27 cellular contexts compared by ENCODE assay signal in the genomic region with DNA sequence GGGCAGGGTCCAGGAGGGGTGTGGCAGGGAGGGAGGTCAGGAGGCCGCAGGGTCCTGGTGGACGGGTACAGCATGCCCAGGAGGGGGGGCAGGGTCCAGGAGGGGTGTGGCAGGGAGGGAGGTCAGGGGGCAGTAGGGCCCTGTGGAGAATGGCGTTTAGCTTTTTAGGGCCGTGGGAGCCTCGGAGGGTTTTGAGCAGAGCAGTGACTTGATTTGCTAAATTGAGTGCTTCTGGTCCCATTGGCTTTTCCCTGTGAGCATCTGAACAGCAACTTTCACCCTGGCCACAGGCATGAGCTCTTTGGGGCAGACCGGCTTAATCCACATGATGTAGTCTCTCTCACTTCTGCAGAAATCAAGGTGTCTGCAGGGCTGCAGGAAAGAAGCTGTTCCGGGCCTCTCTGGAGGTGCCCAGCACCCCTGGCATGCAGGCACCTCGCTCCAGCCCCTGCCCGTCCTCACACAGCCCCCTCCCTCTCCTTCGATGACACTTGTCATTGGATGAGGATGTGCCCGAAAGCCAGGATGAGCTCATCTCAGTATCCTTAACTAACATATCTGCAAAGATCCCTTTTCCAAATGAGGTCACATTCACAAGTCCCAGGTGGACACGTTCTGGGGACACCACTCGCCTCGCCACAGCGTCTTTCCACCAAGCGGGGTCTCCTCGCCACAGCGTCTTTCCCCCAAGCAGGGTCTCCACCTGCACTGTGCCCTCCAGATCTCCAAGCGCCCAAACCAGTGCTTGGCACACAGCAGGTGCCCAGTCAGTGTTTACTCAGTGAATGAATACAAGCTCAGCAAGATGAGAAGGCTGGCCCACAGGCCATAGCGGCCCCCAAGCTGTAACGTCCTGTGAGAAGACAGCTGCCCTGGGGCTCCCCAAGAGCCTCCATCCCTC.
A peak's percentile ranks its signal among the peaks of the same experiment; 100 is the strongest.
DNase-seq lines count a peak whose midpoint lies in the region; ATAC-seq and TF ChIP-seq lines count a peak whose summit lies in the region.
"Had no signal": no experiment of that assay in that cellular context is flagged by ENCODE, and none has a peak within 500 bp of the region (broad histone marks: within the 10 kb centered on the region; RNA-seq: fewer than 3 reads in every experiment).

No MANE protein-coding gene starts in this region.

- H3K9ac ChIP-seq in endodermal cell (ENCODE audit: extremely low read depth, low read length, poor library complexity, severe bottlenecking): no peak overlapping the region
- H3K9ac ChIP-seq: SK-N-SH had no signal

- no peak for TF ChIP-seq POLR2A in sigmoid colon (IDR thresholded peaks at IDR 0.05)

- DNase-seq in GM23338 (ENCODE audit: low spot score): no peak
- DNase-seq in WERI-Rb-1: peak; percentile 0
- peak; percentile 29 for DNase-seq in endodermal cell
- peak; percentile 46 for DNase-seq in sigmoid colon
- DNase-seq in effector memory CD8-positive, alpha-beta T cell: no peak
- DNase-seq: AML-193, COR-L47, cortex of kidney, foreskin fibroblast, hippocampal formation, midbrain, NCI-H1436 treated with DMSO at 0.1 percent for 48 hours, NCI-H2227 treated with DMSO at 0.1 percent for 48 hours, retina, SK-N-SH had no signal

- H3K9me3 Mint-ChIP-seq in GM23338: no peaks in the 10 kb centered on the region
- H3K9me3 Mint-ChIP-seq in endodermal cell: no peaks in the 10 kb centered on the region
- no peaks in the 10 kb centered on the region for H3K9me3 Mint-ChIP-seq in effector memory CD8-positive, alpha-beta T cell
- H3K9me3 Mint-ChIP-seq: activated naive CD4-positive, alpha-beta T cell treated with anti-CD3 and anti-CD28 coated beads, Interleukin-2, amount 50 U/mL, for 24 hours; stimulated activated effector memory CD8-positive, alpha-beta T cell treated with anti-CD3 and anti-CD28 coated beads, Interleukin-12 subunit alpha, Interleukin-12 subunit beta, amount 100 ng/mL, for 72 hours; T-helper 2 cell treated with Interferon-gamma antibody and Interleukin-4, amounts not matched to agents 5 μg/mL and 100 μg/mL, for 36 hours had no signal

- no peaks in the 10 kb centered on the region for H4K20me1 ChIP-seq in GM23338 (replicated peaks; ENCODE audit: insufficient read depth)

- ATAC-seq in GM23338 (no peak), GM21367 (IDR thresholded peaks at IDR 0.05; ENCODE audit: unreplicated experiment) (no peak), HG03432 (IDR thresholded peaks at IDR 0.05; ENCODE audit: unreplicated experiment) (no peak)
- ATAC-seq in effector memory CD8-positive, alpha-beta T cell (replicated peaks): no peak
- ATAC-seq: activated CD4-positive, CD25-positive, alpha-beta regulatory T cell treated with anti-CD3 and anti-CD28 coated beads, Interleukin-2, amount 50 U/mL, for 24 hours; Panc1; stimulated activated effector memory CD8-positive, alpha-beta T cell treated with anti-CD3 and anti-CD28 coated beads, Interleukin-12 subunit alpha, Interleukin-12 subunit beta, amount 100 ng/mL, for 72 hours had no signal

- H3K27ac Mint-ChIP-seq in GM23338 (peak overlapping the region; percentile 50; the same call in 1 of the 2 replicates), endodermal cell (no peak overlapping the region)
- H3K27ac Mint-ChIP-seq in effector memory CD8-positive, alpha-beta T cell: no peak overlapping the region
- H3K27ac Mint-ChIP-seq: activated naive CD4-positive, alpha-beta T cell treated with anti-CD3 and anti-CD28 coated beads, Interleukin-2, amount 50 U/mL, for 24 hours; IgD-negative memory B cell; nephron; stimulated activated effector memory CD8-positive, alpha-beta T cell treated with anti-CD3 and anti-CD28 coated beads, Interleukin-12 subunit alpha, Interleukin-12 subunit beta, amount 100 ng/mL, for 72 hours; T-helper 2 cell treated with Interferon-gamma antibody and Interleukin-4, amounts not matched to agents 5 μg/mL and 100 μg/mL, for 36 hours had no signal

- H3K4me1 ChIP-seq in GM23338 (ENCODE audit: insufficient read depth): no peaks in the 10 kb centered on the region
- H3K4me1 ChIP-seq in endodermal cell (ENCODE audit: control insufficient read depth, insufficient read depth, low read length): no peaks in the 10 kb centered on the region
- H3K4me1 ChIP-seq in sigmoid colon: peaks cover 0 to 4% (median 4%) of the 10 kb centered on the region in 4 donors
- H3K4me1 ChIP-seq: tibial nerve had no signal

- H3K27me3 Mint-ChIP-seq in GM23338 (ENCODE audit: insufficient read depth, low read depth, poor library complexity): peaks cover 18% of the 10 kb centered on the region
- H3K27me3 Mint-ChIP-seq in endodermal cell (ENCODE audit: insufficient read depth): peaks cover 11% of the 10 kb centered on the region
- H3K27me3 Mint-ChIP-seq in effector memory CD8-positive, alpha-beta T cell: peaks cover 16 to 37% of the 10 kb centered on the region in 2 donors

- TF ChIP-seq EP300 in sigmoid colon (IDR thresholded peaks at IDR 0.05): no peak

- H2AFZ ChIP-seq in GM23338: no peak overlapping the region

- H3K27me3 ChIP-seq in GM23338 (ENCODE audit: insufficient read depth): no peaks in the 10 kb centered on the region
- H3K27me3 ChIP-seq in WERI-Rb-1 (ENCODE audit: insufficient read depth, low read depth, severe bottlenecking): no peaks in the 10 kb centered on the region
- no peaks in the 10 kb centered on the region for H3K27me3 ChIP-seq in endodermal cell (ENCODE audit: control insufficient read depth, insufficient read depth, low read length, poor library complexity, severe bottlenecking)
- H3K27me3 ChIP-seq in sigmoid colon: no peaks in the 10 kb centered on the region

- H3K4me1 Mint-ChIP-seq in GM23338: peaks cover 4% of the 10 kb centered on the region
- peaks cover 2% of the 10 kb centered on the region for H3K4me1 Mint-ChIP-seq in endodermal cell
- peaks cover 25 to 29% of the 10 kb centered on the region in 2 donors for H3K4me1 Mint-ChIP-seq in effector memory CD8-positive, alpha-beta T cell (ENCODE audit: low read depth in 2 of 2)
- H3K4me1 Mint-ChIP-seq: nephron had no signal

- no peaks in the 10 kb centered on the region for H3K36me3 Mint-ChIP-seq in GM23338 (ENCODE audit: low read depth)
- H3K36me3 Mint-ChIP-seq in endodermal cell (ENCODE audit: low read depth): no peaks in the 10 kb centered on the region
- H3K36me3 Mint-ChIP-seq in effector memory CD8-positive, alpha-beta T cell (ENCODE audit: insufficient read depth): no peaks in the 10 kb centered on the region
- H3K36me3 Mint-ChIP-seq: activated naive CD4-positive, alpha-beta T cell treated with anti-CD3 and anti-CD28 coated beads, Interleukin-2, amount 50 U/mL, for 24 hours had no signal

- H3K9me2 ChIP-seq in GM23338 (ENCODE audit: insufficient read depth): no peaks in the 10 kb centered on the region
- H3K9me2 ChIP-seq: SK-N-SH had no signal

- H3K36me3 ChIP-seq in GM23338 (ENCODE audit: insufficient read depth): no peaks in the 10 kb centered on the region
- H3K36me3 ChIP-seq in WERI-Rb-1: no peaks in the 10 kb centered on the region
- no peaks in the 10 kb centered on the region for H3K36me3 ChIP-seq in endodermal cell (ENCODE audit: control insufficient read depth, insufficient read depth, low read length)
- no peaks in the 10 kb centered on the region for H3K36me3 ChIP-seq in sigmoid colon
- H3K36me3 ChIP-seq: tibial nerve had no signal

- H3K4me3 ChIP-seq in GM23338 (no peak overlapping the region), WERI-Rb-1 (ENCODE audit: low read depth, low read length) (no peak overlapping the region), endodermal cell (ENCODE audit: low read length) (no peak overlapping the region), sigmoid colon (no peak overlapping the region)
- H3K4me3 ChIP-seq: tibial nerve had no signal

- 84 to 85% methylated on average over 15 to 20 of the region's 21 CpGs for WGBS in endodermal cell (ENCODE audit: insufficient coverage in 1 of 2, insufficient read length in 1 of 2), 2 experiments
- WGBS in sigmoid colon, 2 donors: 72 to 84% methylated on average over 20 to 21 of the region's 21 CpGs

- TF ChIP-seq CTCF in GM23338 (conservative IDR thresholded peaks at IDR 0.05; ENCODE audit: low read depth in 2 of 2) (no peak), WERI-Rb-1 (IDR thresholded peaks at IDR 0.05; ENCODE audit: low read depth, low read length) (no peak), endodermal cell (conservative IDR thresholded peaks at IDR 0.05) (no peak), sigmoid colon (IDR thresholded peaks at IDR 0.05) (no peak)

- H3K27ac ChIP-seq in GM23338 (ENCODE audit: low read depth) (no peak overlapping the region), WERI-Rb-1 (no peak overlapping the region), endodermal cell (ENCODE audit: low read depth, low read length) (no peak overlapping the region), sigmoid colon (no peak overlapping the region)
- H3K27ac ChIP-seq: epithelial cell of prostate, HL-60, tibial nerve had no signal

- H3K4me3 Mint-ChIP-seq in GM23338: no peak overlapping the region
- no peak overlapping the region for H3K4me3 Mint-ChIP-seq in endodermal cell
- no peak overlapping the region for H3K4me3 Mint-ChIP-seq in effector memory CD8-positive, alpha-beta T cell
- H3K4me3 Mint-ChIP-seq: activated naive CD4-positive, alpha-beta T cell treated with anti-CD3 and anti-CD28 coated beads, Interleukin-2, amount 50 U/mL, for 24 hours; nephron; stimulated activated effector memory CD8-positive, alpha-beta T cell treated with anti-CD3 and anti-CD28 coated beads, Interleukin-12 subunit alpha, Interleukin-12 subunit beta, amount 100 ng/mL, for 72 hours; T-helper 2 cell treated with Interferon-gamma antibody and Interleukin-4, amounts not matched to agents 5 μg/mL and 100 μg/mL, for 36 hours had no signal

- H3K79me2 ChIP-seq in GM23338 (replicated peaks; ENCODE audit: insufficient read depth): no peaks in the 10 kb centered on the region

- no peak overlapping the region for H3K4me2 ChIP-seq in GM23338
- H3K4me2 ChIP-seq: SK-N-SH had no signal

- intact Hi-C loops in sigmoid colon (cut with DNase I): no loop called here

- H3F3A ChIP-seq in GM23338 (replicated peaks; ENCODE audit: low read depth): no peaks in the 10 kb centered on the region

- no peaks in the 10 kb centered on the region for H3K9me3 ChIP-seq in WERI-Rb-1 (ENCODE audit: severe bottlenecking)
- no peaks in the 10 kb centered on the region for H3K9me3 ChIP-seq in endodermal cell (ENCODE audit: control insufficient read depth, low read length)
- no peaks in the 10 kb centered on the region for H3K9me3 ChIP-seq in sigmoid colon
- H3K9me3 ChIP-seq: SK-N-SH had no signal

TF ChIP-seq in GM23338, 12 proteins besides CTCF, POLR2A, EP300 and RAD21 (continues in another document):
- TF ChIP-seq JUNB (IDR thresholded peaks at IDR 0.05; ENCODE audit: unreplicated experiment) (no peak), ZNF114 (CRISPR knock-in tag; IDR thresholded peaks at IDR 0.05) (no peak)
- TF ChIP-seq, protein P1, sequence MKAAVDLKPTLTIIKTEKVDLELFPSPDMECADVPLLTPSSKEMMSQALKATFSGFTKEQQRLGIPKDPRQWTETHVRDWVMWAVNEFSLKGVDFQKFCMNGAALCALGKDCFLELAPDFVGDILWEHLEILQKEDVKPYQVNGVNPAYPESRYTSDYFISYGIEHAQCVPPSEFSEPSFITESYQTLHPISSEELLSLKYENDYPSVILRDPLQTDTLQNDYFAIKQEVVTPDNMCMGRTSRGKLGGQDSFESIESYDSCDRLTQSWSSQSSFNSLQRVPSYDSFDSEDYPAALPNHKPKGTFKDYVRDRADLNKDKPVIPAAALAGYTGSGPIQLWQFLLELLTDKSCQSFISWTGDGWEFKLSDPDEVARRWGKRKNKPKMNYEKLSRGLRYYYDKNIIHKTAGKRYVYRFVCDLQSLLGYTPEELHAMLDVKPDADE (IDR thresholded peaks at IDR 0.05): no peak

Comparison
In these comparisons a context has a peak if more than half of its experiments do, and no peak if none do; other contexts are left out.
1. DNase-seq: peak in WERI-Rb-1 (single experiment), endodermal cell (single experiment) and sigmoid colon (single experiment); none in GM23338 (single experiment) and effector memory CD8-positive, alpha-beta T cell (0 of 3).